8 cellular contexts compared by ENCODE assay signal in genomic region chr19:13184926-13185325, GRCh38. TPM values are rescaled to one million over a fixed set of nuclear protein-coding genes. Genes with fewer than 3 reads are reported as not detected.
DNase-seq lines count a peak whose midpoint lies in the region; ATAC-seq, FAIRE-seq and TF ChIP-seq lines count a peak whose summit lies in the region.
"Not testable (repeated sequence)": the region's sequence is repeated elsewhere in the genome, so short reads cannot be mapped to it uniquely, and the experiment has no call there.

No MANE protein-coding gene starts in this region.

- WGBS in pancreas, 2 donors = 72 to 94% methylated on average over 23 of the region's 23 CpGs

- not testable (repeated sequence) for H4K20me1 ChIP-seq in BLaER1; HCT116 (ENCODE audit: insufficient read depth)

- not testable (repeated sequence) for H3K27ac ChIP-seq in BLaER1; HCT116 (ENCODE audit: low read depth, low read length); pancreas

- not testable (repeated sequence) for TF ChIP-seq RAD21 in HCT116 (IDR thresholded peaks at IDR 0.05; ENCODE audit: low read depth)

- not testable (repeated sequence) for TF ChIP-seq CTCF in HCT116 (IDR thresholded peaks at IDR 0.05 in 2 of 3, conservative IDR thresholded peaks at IDR 0.05 in 1 of 3; ENCODE audit: borderline replicate concordance in 1 of 3, insufficient read depth in 1 of 3, low read depth in 2 of 3, low read length in 2 of 3); pancreas (IDR thresholded peaks at IDR 0.05)

- not testable (repeated sequence) for H3K9ac ChIP-seq in BLaER1; HCT116 (ENCODE audit: low read length)

- not testable (repeated sequence) for ATAC-seq in HCT116, pancreas

- RAD21 ChIA-PET in HCT116 (lab: Charles Lee; ENCODE audit: low non-redundant PET in 1 of 2, low total read pairs in 2 of 2, uncharacterized antibody in 2 of 2, unreplicated experiment in 2 of 2) = not testable (repeated sequence)

- FAIRE-seq in GM12891 (lab: Jason Lieb, UNC) (peak; percentile 87), GM12892 (lab: Jason Lieb, UNC) (peak; percentile 5), HTR-8/SVneo (lab: Jason Lieb, UNC) (peak; percentile 98), frontal cortex (lab: Jason Lieb, UNC) (peak; percentile 6), pancreas (lab: Jason Lieb, UNC) (peak; percentile 63), urothelium cell line (lab: Jason Lieb, UNC) (peak; percentile 53)

- DNase-seq in GM12891 (ENCODE audit: insufficient read length, low spot score); GM12892 (ENCODE audit: insufficient read length); HCT116 (ENCODE audit: low read depth, low spot score); HTR-8/SVneo (ENCODE audit: insufficient read length, low spot score); frontal cortex (ENCODE audit: low spot score in 2 of 2); pancreas; urothelium cell line (ENCODE audit: low spot score): not testable (repeated sequence)

- POLR2A ChIA-PET in HCT116 (lab: Charles Lee) = interaction anchor here (1.0 to 1.7 kb wide), 5 partner anchors 15 to 30 kb away, joined by 3 to 9 read pairs (median 4); no protein-coding TSS in a partner anchor

- not testable (repeated sequence) for H3K9me2 ChIP-seq in HCT116 (ENCODE audit: insufficient read depth)

- CTCF ChIA-PET in HCT116 (lab: Charles Lee) = not testable (repeated sequence)

- H3K36me3 ChIP-seq in BLaER1; HCT116 (ENCODE audit: control insufficient read depth in 1 of 2, insufficient read depth in 2 of 2, low read length in 2 of 2); pancreas: not testable (repeated sequence)

- not testable (repeated sequence) for H3K79me2 ChIP-seq in HCT116 (ENCODE audit: insufficient read depth, low read length)

- not testable (repeated sequence) for H2AFZ ChIP-seq in HCT116 (ENCODE audit: low read depth, low read length, poor library complexity, severe bottlenecking)

- not testable (repeated sequence) for H3K27me3 ChIP-seq in BLaER1; HCT116 (ENCODE audit: insufficient read depth, low read length); pancreas

- H3K9me3 ChIP-seq in BLaER1; HCT116 (ENCODE audit: control insufficient read depth in 1 of 2, insufficient read depth in 1 of 2, low read depth in 1 of 2, low read length in 2 of 2); pancreas: not testable (repeated sequence)

- TF ChIP-seq POLR2A in GM12891 (IDR thresholded peaks at IDR 0.05; ENCODE audit: low read depth, low read length); GM12892 (IDR thresholded peaks at IDR 0.05; ENCODE audit: low read depth, low read length): not testable (repeated sequence)
- TF ChIP-seq POLR2A in HCT116 (IDR thresholded peaks at IDR 0.05; ENCODE audit: borderline replicate concordance, extremely low read depth, insufficient read depth, insufficient read length) = peak; percentile 95

- intact Hi-C loops in HCT116 (cut with micrococcal nuclease); pancreas (cut with DNase I): not testable (repeated sequence)

- not testable (repeated sequence) for BruUV-seq in HCT116 (replicated peaks; lab: Mats Ljungman, UMichigan)

- not testable (repeated sequence) for H3K4me3 ChIP-seq in BLaER1; HCT116 (replicated peaks in 1 of 2; ENCODE audit: low read depth in 1 of 2, low read length in 2 of 2); pancreas

- H3K4me1 ChIP-seq in BLaER1 (peaks cover 74% of the 10 kb centered on the region), HCT116 (ENCODE audit: control insufficient read depth in 1 of 2, insufficient read depth in 2 of 2, low read length in 2 of 2) (peaks cover 10 to 19% of the 10 kb centered on the region in 2 experiments; a peak in 3 of 4 replicates)
- not testable (repeated sequence) for H3K4me1 ChIP-seq in pancreas

- 0 out of 2 replicates have a peak overlapping the region, but pooled peaks have one; percentile 12 for H3K4me2 ChIP-seq in BLaER1
- not testable (repeated sequence) for H3K4me2 ChIP-seq in HCT116 (ENCODE audit: low read length)

RNA-seq across cellular contexts. Expression of gene IER2, which starts 34.7 kb away (rescaled TPM):
- polyA plus RNA-seq in GM12891 (2012; ENCODE audit: low read depth, missing spikeins) = 61.4 TPM
- 33.5 TPM for polyA plus RNA-seq in GM12892 (2012; ENCODE audit: missing spikeins)
- total RNA-seq in HCT116 (2021; ENCODE audit: unreplicated experiment) (247 TPM), frontal cortex (9.0 TPM), pancreas (10 to 100 TPM; 32.4 to 59.2 (median 37.7) TPM)
- 284 and 315 TPM in 2 replicates for polyA plus RNA-seq in HCT116 (2012)
- 100 to 1,000 TPM in 1 of 2 donors, 10 to 100 TPM in 1; 80.7 to 179 TPM for polyA plus RNA-seq in pancreas

RNA-seq across cellular contexts. Expression of gene STX10, which starts 34.8 kb away (rescaled TPM):
- 42.4 TPM for polyA plus RNA-seq in GM12891 (2012; ENCODE audit: low read depth, missing spikeins)
- polyA plus RNA-seq in GM12892 (2012; ENCODE audit: missing spikeins) = 31.0 TPM
- total RNA-seq in HCT116 (2021; ENCODE audit: unreplicated experiment) (149 TPM), frontal cortex (18.3 TPM), pancreas (10 to 100 TPM; 14.0 to 24.6 (median 17.0) TPM)
- polyA plus RNA-seq in HCT116 (2012) = 202 and 225 TPM in 2 replicates
- polyA plus RNA-seq in pancreas = 10 to 100 TPM; 61.4 to 73.5 TPM
